In the genomic region with DNA sequence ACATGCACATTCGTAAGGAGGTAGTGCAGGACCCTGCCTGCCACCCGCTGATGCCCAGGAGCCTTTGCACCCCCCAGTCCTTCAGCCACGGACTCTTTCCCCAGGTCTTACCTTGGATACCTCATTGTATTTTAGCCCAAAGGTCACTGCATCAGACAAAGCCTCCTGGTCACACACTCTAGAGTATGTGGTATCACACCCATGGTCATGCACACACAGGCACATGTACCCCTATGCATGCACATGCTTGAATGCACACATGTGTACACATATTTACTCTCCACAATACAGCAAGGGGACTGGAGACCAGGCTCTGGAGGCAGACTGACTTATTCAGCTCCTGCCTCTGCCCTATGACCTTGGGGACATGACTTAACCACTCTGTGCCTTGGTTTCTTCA, we compare ENCODE assay signal across 19 cellular contexts.
DNase-seq lines count a peak whose midpoint lies in the region; ATAC-seq and TF ChIP-seq lines count a peak whose summit lies in the region.
"Had no signal": no experiment of that assay in that cellular context is flagged by ENCODE, and none has a peak within 500 bp of the region (broad histone marks: within the 10 kb centered on the region; RNA-seq: fewer than 3 reads in every experiment).

No MANE protein-coding gene starts in this region.

- peaks cover 82% of the 10 kb centered on the region for H3K4me1 Mint-ChIP-seq in nephron
- H3K4me1 Mint-ChIP-seq: GM23338 had no signal

- no peaks in the 10 kb centered on the region for H3K27me3 ChIP-seq in AG04450 (ENCODE audit: control insufficient read depth, insufficient read depth, low read length)
- peaks cover 6% of the 10 kb centered on the region; the same call in 1 of the 2 replicates for H3K27me3 ChIP-seq in IMR-90 (ENCODE audit: control insufficient read depth, insufficient read depth, low read length)
- H3K27me3 ChIP-seq in osteoblast (ENCODE audit: insufficient read depth, low read length), result no peaks in the 10 kb centered on the region

- no peak overlapping the region for H2BK120ac ChIP-seq in IMR-90 (ENCODE audit: low read depth, low read length)

- H3K4me2 ChIP-seq in IMR-90 (ENCODE audit: low read depth, low read length) (no peak overlapping the region), osteoblast (ENCODE audit: insufficient read depth, low read length) (no peak overlapping the region)
- H3K4me2 ChIP-seq: GM23338 had no signal

- H3K18ac ChIP-seq in IMR-90 (ENCODE audit: low read depth, low read length), result no peak overlapping the region

- dilution Hi-C loops in IMR-90 (cut with HindIII; ENCODE audit: low sequenced_read_pairs, unreplicated experiment), result no loop called here

- 0 out of 3 replicates have a peak overlapping the region, but pooled peaks have one; percentile 65 for H2BK15ac ChIP-seq in IMR-90 (ENCODE audit: low read depth, low read length)

- peaks cover 8% of the 10 kb centered on the region; the same call in 1 of the 2 replicates for H3K9me1 ChIP-seq in IMR-90 (ENCODE audit: insufficient read depth, low read length)

- H3K4me3 Mint-ChIP-seq in nephron, result peak overlapping the region in 2 of 3 experiments; percentile 16 to 66
- H3K4me3 Mint-ChIP-seq: CD4-positive, CD25-positive, alpha-beta regulatory T cell; CD8-positive, alpha-beta memory T cell; GM23338; HFFc6 had no signal

- no peak for TF ChIP-seq POLR2A in IMR-90 (IDR thresholded peaks at IDR 0.05; ENCODE audit: low read depth, low read length)

- no peak overlapping the region for H2AK9ac ChIP-seq in IMR-90 (replicated peaks; ENCODE audit: low read depth, low read length, poor library complexity)

- peaks cover 7% of the 10 kb centered on the region for H3K9me3 ChIP-seq in AG04450 (ENCODE audit: control insufficient read depth, insufficient read depth, low read length)
- H3K9me3 ChIP-seq in IMR-90 (ENCODE audit: control insufficient read depth, insufficient read depth, low read length), result no peaks in the 10 kb centered on the region
- no peaks in the 10 kb centered on the region for H3K9me3 ChIP-seq in osteoblast (ENCODE audit: low read depth, low read length)
- H3K9me3 ChIP-seq: BE2C had no signal

- no peak for TF ChIP-seq RAD21 in IMR-90 (IDR thresholded peaks at IDR 0.05; ENCODE audit: low read length)

- TF ChIP-seq CTCF in AG04450 (IDR thresholded peaks at IDR 0.05; ENCODE audit: low read depth, low read length), result no peak
- TF ChIP-seq CTCF in IMR-90 (conservative IDR thresholded peaks at IDR 0.05; ENCODE audit: low read depth, low read length), result no peak
- TF ChIP-seq CTCF in nephron (IDR thresholded peaks at IDR 0.05; ENCODE audit: unreplicated experiment in 3 of 3), result no peak
- TF ChIP-seq CTCF in osteoblast (IDR thresholded peaks at IDR 0.05; ENCODE audit: extremely low read depth, low read depth, low read length), result no peak

- H3K27ac ChIP-seq in AG04450 (ENCODE audit: low read depth, low read length) (peak overlapping the region; percentile 39), IMR-90 (ENCODE audit: insufficient read depth, low read length) (no peak overlapping the region), osteoblast (ENCODE audit: low read depth, low read length) (no peak overlapping the region)

- H2BK20ac ChIP-seq in IMR-90 (ENCODE audit: low read depth, low read length), result no peak overlapping the region

- DNase-seq in AG04450 (ENCODE audit: low read depth, low spot score), result no peak
- no peak for DNase-seq in IMR-90
- peak; percentile 84 for DNase-seq in osteoblast (ENCODE audit: insufficient read length, low spot score, missing footprints)
- DNase-seq: BE2C; CD4-positive, CD25-positive, alpha-beta regulatory T cell; CD8-positive, alpha-beta memory T cell; COR-L47; DMS 273 treated with DMSO at 0.1 percent for 48 hours; DMS53; DND-41; EL; HFFc6 had no signal

- H3K27ac Mint-ChIP-seq in nephron, result peak overlapping the region; percentile 96 to 98 (median 98)
- H3K27ac Mint-ChIP-seq: CD4-positive, CD25-positive, alpha-beta regulatory T cell; CD8-positive, alpha-beta memory T cell; GM23338; HFFc6 had no signal

- CTCF ChIA-PET in AG04450 (lab: Charles Lee), result no interaction called here
- CTCF ChIA-PET in IMR-90 (lab: Yijun Ruan, JAX), result no interaction called here

- no peak overlapping the region for H3K14ac ChIP-seq in IMR-90 (replicated peaks; ENCODE audit: low read depth, low read length)

- no peaks in the 10 kb centered on the region for H3K36me3 Mint-ChIP-seq in nephron (ENCODE audit: low read depth)
- H3K36me3 Mint-ChIP-seq: CD4-positive, CD25-positive, alpha-beta regulatory T cell; CD8-positive, alpha-beta memory T cell had no signal

- no peaks in the 10 kb centered on the region for H3K79me2 ChIP-seq in osteoblast (ENCODE audit: insufficient read depth, low read length)

- no peak overlapping the region for H2AFZ ChIP-seq in IMR-90 (replicated peaks; ENCODE audit: low read length, poor library complexity)
- no peak overlapping the region for H2AFZ ChIP-seq in osteoblast (ENCODE audit: low read length)
- H2AFZ ChIP-seq: GM23338 had no signal

- no peak overlapping the region for H3K56ac ChIP-seq in IMR-90 (ENCODE audit: extremely low read depth, insufficient read depth, low read length)

- no peak overlapping the region for H3K23ac ChIP-seq in IMR-90 (ENCODE audit: low read depth, low read length)

- H2BK5ac ChIP-seq in IMR-90 (ENCODE audit: low read depth, low read length, poor library complexity, severe bottlenecking), result no peak overlapping the region

- H3K4ac ChIP-seq in IMR-90 (ENCODE audit: low read depth, low read length), result no peak overlapping the region

- peaks cover 38% of the 10 kb centered on the region for H3K27me3 Mint-ChIP-seq in nephron (ENCODE audit: low read depth)

- WGBS in IMR-90 (ENCODE audit: extremely low coverage in 2 of 2, insufficient read length in 1 of 2), 2 experiments, result 100% methylated on average over 2 of the region's 3 CpGs; no CpG with 5 or more reads in 1 of the 2 experiments

- in situ Hi-C loops in IMR-90 (cut with MboI; ENCODE audit: low sequenced_read_pairs), result no loop called here

- H3K4me3 ChIP-seq in AG04450 (ENCODE audit: low read depth, low read length) (no peak overlapping the region), IMR-90 (ENCODE audit: insufficient read depth, low read depth, low read length) (no peak overlapping the region), osteoblast (ENCODE audit: insufficient read depth, low read length) (no peak overlapping the region)
- H3K4me3 ChIP-seq: GM12878, GM23338, K562 had no signal

- H3K4me1 ChIP-seq in IMR-90 (ENCODE audit: control insufficient read depth, insufficient read depth, low read length) (peaks cover 10% of the 10 kb centered on the region), osteoblast (ENCODE audit: insufficient read depth, low read length) (no peaks in the 10 kb centered on the region)
- H3K4me1 ChIP-seq: BE2C had no signal

- H3K36me3 ChIP-seq in IMR-90 (ENCODE audit: control insufficient read depth, insufficient read depth, low read length), result no peaks in the 10 kb centered on the region
- H3K36me3 ChIP-seq in osteoblast (ENCODE audit: insufficient read depth, low read length), result no peaks in the 10 kb centered on the region
- H3K36me3 ChIP-seq: BE2C had no signal

- H3K9me3 Mint-ChIP-seq in nephron, result no peaks in the 10 kb centered on the region
- H3K9me3 Mint-ChIP-seq: CD4-positive, CD25-positive, alpha-beta regulatory T cell; CD8-positive, alpha-beta memory T cell; GM23338; HFFc6 had no signal

- ATAC-seq in IMR-90 (ENCODE audit: low read depth), result no peak
- ATAC-seq in GM21529 (IDR thresholded peaks at IDR 0.05; ENCODE audit: unreplicated experiment), result no peak
- ATAC-seq in HG03439 (IDR thresholded peaks at IDR 0.05; ENCODE audit: unreplicated experiment), result no peak
- ATAC-seq: GM12878, HCT116, K562 had no signal

- H2AK5ac ChIP-seq in IMR-90 (ENCODE audit: low read depth, low read length), result peak overlapping the region; percentile 57; the same call in 1 of the 2 replicates

- BruUV-seq in IMR-90 (replicated peaks; lab: Mats Ljungman, UMichigan), result no TSS peak

- intact Hi-C loops in IMR-90 (cut with micrococcal nuclease), result no loop called here

- no peak overlapping the region for H3K9ac ChIP-seq in IMR-90 (ENCODE audit: low read depth, low read length)

- H4K91ac ChIP-seq in IMR-90 (ENCODE audit: insufficient read depth, low read depth, low read length), result no peak overlapping the region

- no peak overlapping the region for H4K5ac ChIP-seq in IMR-90 (ENCODE audit: low read depth, low read length)

- no peaks in the 10 kb centered on the region for H3K79me1 ChIP-seq in IMR-90 (ENCODE audit: low read depth in 1 of 2, low read length in 2 of 2)

- POLR2A ChIA-PET in AG04450 (lab: Yijun Ruan, JAX) (no interaction called here), IMR-90 (lab: Charles Lee; ENCODE audit: unreplicated experiment) (no interaction called here)

- H4K20me1 ChIP-seq in IMR-90 (ENCODE audit: insufficient read depth, low read length) (no peaks in the 10 kb centered on the region), osteoblast (ENCODE audit: insufficient read depth, low read length) (no peaks in the 10 kb centered on the region)

- H4K8ac ChIP-seq in IMR-90 (ENCODE audit: low read depth in 2 of 2, low read length in 2 of 2), result no peak overlapping the region

TF ChIP-seq in IMR-90, 13 proteins besides CTCF, POLR2A, EP300 and RAD21:
- TF ChIP-seq, protein P1, sequence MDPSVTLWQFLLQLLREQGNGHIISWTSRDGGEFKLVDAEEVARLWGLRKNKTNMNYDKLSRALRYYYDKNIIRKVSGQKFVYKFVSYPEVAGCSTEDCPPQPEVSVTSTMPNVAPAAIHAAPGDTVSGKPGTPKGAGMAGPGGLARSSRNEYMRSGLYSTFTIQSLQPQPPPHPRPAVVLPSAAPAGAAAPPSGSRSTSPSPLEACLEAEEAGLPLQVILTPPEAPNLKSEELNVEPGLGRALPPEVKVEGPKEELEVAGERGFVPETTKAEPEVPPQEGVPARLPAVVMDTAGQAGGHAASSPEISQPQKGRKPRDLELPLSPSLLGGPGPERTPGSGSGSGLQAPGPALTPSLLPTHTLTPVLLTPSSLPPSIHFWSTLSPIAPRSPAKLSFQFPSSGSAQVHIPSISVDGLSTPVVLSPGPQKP (IDR thresholded peaks at IDR 0.05; ENCODE audit: borderline replicate concordance, low read depth, low read length), result no peak
- TF ChIP-seq BHLHE40 (IDR thresholded peaks at IDR 0.05; ENCODE audit: low read depth, low read length) (no peak), RFX5 (IDR thresholded peaks at IDR 0.05; ENCODE audit: low read depth, low read length) (no peak)
